ENCODE assay signal across 7 cellular contexts in the genomic region with DNA sequence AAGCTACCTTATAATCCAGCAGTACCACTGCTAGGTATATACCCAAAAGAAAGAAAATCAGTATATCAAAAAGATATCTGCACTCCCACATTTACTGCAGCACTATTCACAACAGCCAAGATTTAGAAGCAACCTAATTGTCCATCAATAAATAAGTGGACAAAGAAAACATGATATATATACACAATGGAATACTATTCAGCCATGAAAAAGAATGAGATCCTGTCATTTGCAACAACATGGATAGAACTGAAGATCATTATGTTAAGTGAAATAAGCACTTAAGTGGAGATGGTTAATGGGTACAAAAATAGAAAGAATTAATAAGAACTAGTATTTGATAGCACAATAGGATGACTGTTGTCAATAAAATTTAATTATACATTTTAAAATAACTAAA.
"Had no signal": no experiment of that assay in that cellular context is flagged by ENCODE, and none has a peak within 500 bp of the region (broad histone marks: within the 10 kb centered on the region; RNA-seq: fewer than 3 reads in every experiment).

No MANE protein-coding gene starts in this region.

- DNase-seq: GDM1, GF-D8 had no signal

- H3K4me3 ChIP-seq: GM12878 had no signal

- ATAC-seq: GM12878 had no signal

- FAIRE-seq: GM12878, GM12891, GM12892, GM18507, GM19239 had no signal
